Comparison of ENCODE assay signal across 12 cellular contexts in the genomic region with DNA sequence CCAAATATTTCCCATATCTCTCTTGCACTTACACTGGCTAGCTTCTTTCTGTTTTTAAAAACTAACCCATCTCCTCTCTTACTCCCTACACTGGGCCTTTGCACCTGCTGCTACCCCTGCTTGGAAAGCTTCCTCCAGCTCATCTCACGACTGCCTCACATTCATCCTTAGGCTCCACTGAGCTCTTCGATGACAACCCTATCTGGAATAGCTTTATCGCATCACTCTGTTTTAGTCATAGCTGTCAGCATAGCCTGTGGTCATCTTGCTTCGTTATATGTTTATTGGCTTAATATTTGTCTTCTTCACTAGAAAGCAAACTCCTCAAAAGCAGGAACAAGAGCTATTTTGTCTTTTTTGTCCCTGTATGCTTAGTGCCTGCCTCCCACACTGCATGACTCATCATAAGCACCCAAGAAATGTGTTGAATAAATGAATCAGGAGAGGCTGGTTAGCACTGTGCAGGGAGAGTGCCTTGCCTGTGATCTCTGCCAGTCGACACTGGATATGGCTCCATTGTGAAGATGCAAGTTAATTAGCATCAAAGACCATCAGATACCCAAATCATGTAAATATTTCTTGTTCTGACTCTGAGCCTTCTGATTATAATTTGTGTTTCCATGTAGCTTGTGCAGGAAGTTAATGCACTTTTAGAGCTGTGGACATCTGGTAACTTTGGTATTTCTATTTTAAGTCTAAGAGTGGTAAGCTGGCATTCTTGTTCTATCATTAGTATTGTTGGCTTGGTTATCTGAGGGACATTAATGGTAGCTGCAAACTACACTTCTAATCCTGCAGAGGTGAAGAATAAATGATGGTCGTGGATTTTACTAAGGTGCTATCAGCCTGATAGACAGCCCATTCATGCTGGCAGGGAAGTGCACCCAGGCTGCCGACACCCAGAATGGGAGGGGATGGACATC. TPM values are rescaled to one million over a fixed set of nuclear protein-coding genes. Genes with fewer than 3 reads are reported as not detected.
DNase-seq lines count a peak whose midpoint lies in the region; ATAC-seq and TF ChIP-seq lines count a peak whose summit lies in the region.
"Had no signal": no experiment of that assay in that cellular context is flagged by ENCODE, and none has a peak within 500 bp of the region (broad histone marks: within the 10 kb centered on the region; RNA-seq: fewer than 3 reads in every experiment).

No MANE protein-coding gene starts in this region.

- H3K27ac ChIP-seq in vagina, result no peak overlapping the region
- H3K27ac ChIP-seq: Peyer's patch had no signal

- peaks cover 33% of the 10 kb centered on the region for H3K27me3 Mint-ChIP-seq in activated CD4-positive, alpha-beta memory T cell treated with anti-CD3 and anti-CD28 coated beads for 36 hours
- H3K27me3 Mint-ChIP-seq in activated CD4-positive, alpha-beta memory T cell treated with anti-CD3 and anti-CD28 coated beads, Interleukin-2, amount 10 ng/mL, durations not matched to agents 7 days and 5 days, result peaks cover 31% of the 10 kb centered on the region

- TF ChIP-seq CTCF in cardiac fibroblast (IDR thresholded peaks at IDR 0.05; ENCODE audit: low read depth, low read length), result no peak
- TF ChIP-seq CTCF in vagina (IDR thresholded peaks at IDR 0.05), result no peak

- H3K27me3 ChIP-seq in vagina, result no peaks in the 10 kb centered on the region
- H3K27me3 ChIP-seq: Peyer's patch had no signal

- intact Hi-C loops in activated CD4-positive, alpha-beta memory T cell treated with anti-CD3 and anti-CD28 coated beads for 36 hours (cut with micrococcal nuclease), result no loop called here
- intact Hi-C loops in vagina (cut with DNase I), result no loop called here

- no peaks in the 10 kb centered on the region for H3K9me3 ChIP-seq in vagina
- H3K9me3 ChIP-seq: Peyer's patch had no signal

- POLR2A ChIA-PET in activated CD4-positive, alpha-beta memory T cell treated with anti-CD3 and anti-CD28 coated beads for 36 hours (lab: Charles Lee), result no interaction called here
- POLR2A ChIA-PET in activated CD4-positive, alpha-beta memory T cell treated with anti-CD3 and anti-CD28 coated beads, Interleukin-2, amount 10 ng/mL, durations not matched to agents 7 days and 5 days (lab: Charles Lee), result no interaction called here

- no peak for ATAC-seq in GM18873 (IDR thresholded peaks at IDR 0.05; ENCODE audit: low FRiP score, unreplicated experiment)

- no peaks in the 10 kb centered on the region for H3K36me3 ChIP-seq in vagina
- H3K36me3 ChIP-seq: Peyer's patch had no signal

- no peak overlapping the region for H3K4me3 Mint-ChIP-seq in activated CD4-positive, alpha-beta memory T cell treated with anti-CD3 and anti-CD28 coated beads for 36 hours
- H3K4me3 Mint-ChIP-seq in activated CD4-positive, alpha-beta memory T cell treated with anti-CD3 and anti-CD28 coated beads, Interleukin-2, amount 10 ng/mL, durations not matched to agents 7 days and 5 days, result no peak overlapping the region
- H3K4me3 Mint-ChIP-seq: central memory CD8-positive, alpha-beta T cell had no signal

- H3K4me3 ChIP-seq in cardiac fibroblast (replicated peaks in 1 of 2; ENCODE audit: low read depth in 2 of 2, low read length in 2 of 2) (no peak overlapping the region), vagina (no peak overlapping the region)
- H3K4me3 ChIP-seq: Peyer's patch had no signal

- H3K4me1 ChIP-seq in vagina, result no peaks in the 10 kb centered on the region
- H3K4me1 ChIP-seq: Peyer's patch had no signal

- H3K9me3 Mint-ChIP-seq in activated CD4-positive, alpha-beta memory T cell treated with anti-CD3 and anti-CD28 coated beads for 36 hours, result no peaks in the 10 kb centered on the region
- H3K9me3 Mint-ChIP-seq in activated CD4-positive, alpha-beta memory T cell treated with anti-CD3 and anti-CD28 coated beads, Interleukin-2, amount 10 ng/mL, durations not matched to agents 7 days and 5 days, result no peaks in the 10 kb centered on the region
- H3K9me3 Mint-ChIP-seq: central memory CD8-positive, alpha-beta T cell had no signal

- no peak overlapping the region for H3K27ac Mint-ChIP-seq in activated CD4-positive, alpha-beta memory T cell treated with anti-CD3 and anti-CD28 coated beads for 36 hours
- no peak overlapping the region for H3K27ac Mint-ChIP-seq in activated CD4-positive, alpha-beta memory T cell treated with anti-CD3 and anti-CD28 coated beads, Interleukin-2, amount 10 ng/mL, durations not matched to agents 7 days and 5 days

- TF ChIP-seq POLR2A in vagina (IDR thresholded peaks at IDR 0.05), result no peak

- peak; percentile 10 for DNase-seq in activated CD4-positive, alpha-beta memory T cell treated with anti-CD3 and anti-CD28 coated beads for 36 hours
- DNase-seq in activated CD4-positive, alpha-beta memory T cell treated with anti-CD3 and anti-CD28 coated beads, Interleukin-2, amount 10 ng/mL, durations not matched to agents 7 days and 5 days, result no peak
- DNase-seq in HPDE6-E6E7 (ENCODE audit: extremely low spot score) (peak; percentile 14), cardiac fibroblast (ENCODE audit: low read depth in 2 of 2) (peak; percentile 5 to 42), putamen (ENCODE audit: low spot score) (peak; percentile 63), vagina (ENCODE audit: extremely low spot score in 2 of 2) (no peak), Kasumi-1 (lab: John Stamatoyannopoulos, UW) (no peak)
- DNase-seq: NCI-H1048, Peyer's patch, retina had no signal

- no peaks in the 10 kb centered on the region for H3K36me3 Mint-ChIP-seq in activated CD4-positive, alpha-beta memory T cell treated with anti-CD3 and anti-CD28 coated beads for 36 hours
- H3K36me3 Mint-ChIP-seq in activated CD4-positive, alpha-beta memory T cell treated with anti-CD3 and anti-CD28 coated beads, Interleukin-2, amount 10 ng/mL, durations not matched to agents 7 days and 5 days (ENCODE audit: low read depth), result no peaks in the 10 kb centered on the region

- no peaks in the 10 kb centered on the region for H3K4me1 Mint-ChIP-seq in activated CD4-positive, alpha-beta memory T cell treated with anti-CD3 and anti-CD28 coated beads for 36 hours (ENCODE audit: low read depth)
- H3K4me1 Mint-ChIP-seq in activated CD4-positive, alpha-beta memory T cell treated with anti-CD3 and anti-CD28 coated beads, Interleukin-2, amount 10 ng/mL, durations not matched to agents 7 days and 5 days, result no peaks in the 10 kb centered on the region
- H3K4me1 Mint-ChIP-seq: central memory CD8-positive, alpha-beta T cell had no signal

- CTCF ChIA-PET in activated CD4-positive, alpha-beta memory T cell treated with anti-CD3 and anti-CD28 coated beads for 36 hours (lab: Charles Lee), result no interaction called here
- CTCF ChIA-PET in activated CD4-positive, alpha-beta memory T cell treated with anti-CD3 and anti-CD28 coated beads, Interleukin-2, amount 10 ng/mL, durations not matched to agents 7 days and 5 days (lab: Charles Lee), result interaction anchor here (0.5 to 0.8 kb wide), 2 partner anchors 9 to 61 kb away, joined by 3 read pairs; no protein-coding TSS in a partner anchor

RNA-seq across cellular contexts. Expression of a gene that starts 10.3 kb away (rescaled TPM):
- not detected for total RNA-seq in activated CD4-positive, alpha-beta memory T cell treated with anti-CD3 and anti-CD28 coated beads for 36 hours
- not detected for total RNA-seq in activated CD4-positive, alpha-beta memory T cell treated with anti-CD3 and anti-CD28 coated beads, Interleukin-2, amount 10 ng/mL, durations not matched to agents 7 days and 5 days
- not detected for total RNA-seq in vagina
- total RNA-seq: Peyer's patch had no signal

RNA-seq across cellular contexts. Expression of a gene that starts 36.6 kb away (rescaled TPM):
- under 1 TPM; 0.74 to 0.87 TPM for total RNA-seq in activated CD4-positive, alpha-beta memory T cell treated with anti-CD3 and anti-CD28 coated beads for 36 hours
- under 1 TPM; 0.08 to 0.15 TPM for total RNA-seq in activated CD4-positive, alpha-beta memory T cell treated with anti-CD3 and anti-CD28 coated beads, Interleukin-2, amount 10 ng/mL, durations not matched to agents 7 days and 5 days
- total RNA-seq in vagina, result 0.49 TPM

RNA-seq across cellular contexts. Expression of a gene that starts 36.9 kb away (rescaled TPM):
- 10 to 100 TPM; 31.3 to 32.0 TPM for total RNA-seq in activated CD4-positive, alpha-beta memory T cell treated with anti-CD3 and anti-CD28 coated beads for 36 hours
- 10 to 100 TPM; 15.4 to 15.7 TPM for total RNA-seq in activated CD4-positive, alpha-beta memory T cell treated with anti-CD3 and anti-CD28 coated beads, Interleukin-2, amount 10 ng/mL, durations not matched to agents 7 days and 5 days
- total RNA-seq in vagina, result 23.3 TPM

Comparison
In these comparisons a context has a peak if more than half of its experiments do, and no peak if none do; other contexts are left out.
1. DNase-seq: peak in activated CD4-positive, alpha-beta memory T cell treated with anti-CD3 and anti-CD28 coated beads for 36 hours (single experiment), HPDE6-E6E7 (single experiment), cardiac fibroblast (2 of 2) and putamen (single experiment); none in activated CD4-positive, alpha-beta memory T cell treated with anti-CD3 and anti-CD28 coated beads, Interleukin-2, amount 10 ng/mL, durations not matched to agents 7 days and 5 days (single experiment), vagina (0 of 2) and Kasumi-1 (0 of 2).